Comparison of ENCODE assay signal across 25 cellular contexts in genomic region chr15:87702270-87702669, GRCh38.
A peak's percentile ranks its signal among the peaks of the same experiment; 100 is the strongest.
DNase-seq lines count a peak whose midpoint lies in the region; ATAC-seq, FAIRE-seq and TF ChIP-seq lines count a peak whose summit lies in the region.
"Had no signal": no experiment of that assay in that cellular context is flagged by ENCODE, and none has a peak within 500 bp of the region (broad histone marks: within the 10 kb centered on the region; RNA-seq: fewer than 3 reads in every experiment).

No MANE protein-coding gene starts in this region.

- H3K9ac ChIP-seq in K562 (ENCODE audit: insufficient read depth in 1 of 2, low read depth in 2 of 2, low read length in 2 of 2), result peak overlapping the region; percentile 43 to 66; a peak in 2 of 4 replicates
- H3K9ac ChIP-seq: BLaER1 treated with 17β-estradiol and CSF1 and Interleukin-3, amounts not matched to agents 10 nM and 100 nM had no signal

- no peaks in the 10 kb centered on the region for H3F3A ChIP-seq in GM23338 (replicated peaks; ENCODE audit: low read depth)

- H3K4me1 Mint-ChIP-seq in GM23338, result peaks cover 8% of the 10 kb centered on the region
- H3K4me1 Mint-ChIP-seq: B cell had no signal

- TF ChIP-seq CTCF in GM23338 (conservative IDR thresholded peaks at IDR 0.05; ENCODE audit: low read depth in 2 of 2) (no peak), K562 (IDR thresholded peaks at IDR 0.05 in 2 of 3, conservative IDR thresholded peaks at IDR 0.05 in 1 of 3; ENCODE audit: insufficient read depth in 2 of 3, low read depth in 1 of 3, low read length in 3 of 3) (no peak)

- no TSS peak for BruUV-seq in K562 (replicated peaks; lab: Mats Ljungman, UMichigan)

- ATAC-seq in GM23338, result no peak
- ATAC-seq in K562, result no peak
- no peak for ATAC-seq in HG02798 (IDR thresholded peaks at IDR 0.05; ENCODE audit: poor library complexity, unreplicated experiment)
- ATAC-seq: A549; CD8-positive, alpha-beta T cell had no signal

- 59% methylated on average over 4 of the region's 4 CpGs for WGBS in K562 (ENCODE audit: insufficient coverage, low coverage, missing lambda C conversion rate)

- CTCF ChIA-PET in K562 (lab: Yijun Ruan, JAX; ENCODE audit: low intra/inter-chr PET ratio), result no interaction called here

- H3K4me3 Mint-ChIP-seq in GM23338, result no peak overlapping the region
- H3K4me3 Mint-ChIP-seq: B cell; CD4-positive, alpha-beta T cell; CD8-positive, alpha-beta T cell had no signal

- H4K20me1 ChIP-seq in GM23338 (replicated peaks; ENCODE audit: insufficient read depth), result no peaks in the 10 kb centered on the region
- no peaks in the 10 kb centered on the region for H4K20me1 ChIP-seq in K562 (replicated peaks; ENCODE audit: control insufficient read depth, insufficient read depth, low read length)
- H4K20me1 ChIP-seq: BLaER1 treated with 17β-estradiol and CSF1 and Interleukin-3, amounts not matched to agents 10 nM and 100 nM had no signal

- H3K4me1 ChIP-seq in GM23338 (ENCODE audit: insufficient read depth), result no peaks in the 10 kb centered on the region; the same call in none of the 2 replicates
- H3K4me1 ChIP-seq in K562 (replicated peaks in 1 of 2; ENCODE audit: control insufficient read depth in 2 of 2, insufficient read depth in 2 of 2, low read length in 2 of 2), result peaks cover 3 to 12% of the 10 kb centered on the region in 2 experiments; a peak in 3 of 5 replicates
- H3K4me1 ChIP-seq: A549; BLaER1 treated with 17β-estradiol and CSF1 and Interleukin-3, amounts not matched to agents 10 nM and 100 nM; Caco-2 had no signal

- no peak for TF ChIP-seq EP300 in K562 (IDR thresholded peaks at IDR 0.05; ENCODE audit: low read length)

- H3K9me3 ChIP-seq in K562 (replicated peaks; ENCODE audit: control insufficient read depth, insufficient read depth, low read depth, low read length), result no peaks in the 10 kb centered on the region
- H3K9me3 ChIP-seq: A549, Caco-2 had no signal

- no peaks in the 10 kb centered on the region for H3K27me3 ChIP-seq in GM23338 (ENCODE audit: insufficient read depth)
- no peaks in the 10 kb centered on the region for H3K27me3 ChIP-seq in K562 (ENCODE audit: control insufficient read depth in 2 of 2, insufficient read depth in 2 of 2, low read length in 2 of 2)
- H3K27me3 ChIP-seq: BLaER1 treated with 17β-estradiol and CSF1 and Interleukin-3, amounts not matched to agents 10 nM and 100 nM had no signal

- H3K36me3 ChIP-seq in GM23338 (ENCODE audit: insufficient read depth) (no peaks in the 10 kb centered on the region), K562 (ENCODE audit: control insufficient read depth, insufficient read depth, low read length) (peaks cover 18% of the 10 kb centered on the region)
- H3K36me3 ChIP-seq: BLaER1 treated with 17β-estradiol and CSF1 and Interleukin-3, amounts not matched to agents 10 nM and 100 nM had no signal

- H3K9me2 ChIP-seq in GM23338 (ENCODE audit: insufficient read depth), result no peaks in the 10 kb centered on the region

- POLR2A ChIA-PET in K562 (lab: Yijun Ruan, JAX), result interaction anchor here (0.7 to 3.8 kb wide), 3 partner anchors 9 to 1425 kb away, joined by 3 to 17 read pairs (median 4); no protein-coding TSS in a partner anchor

- H3K27ac ChIP-seq in GM23338 (ENCODE audit: low read depth) (no peak overlapping the region), K562 (ENCODE audit: extremely low read depth, low read depth, low read length) (no peak overlapping the region)
- H3K27ac ChIP-seq: 22Rv1; A549; BLaER1 treated with 17β-estradiol and CSF1 and Interleukin-3, amounts not matched to agents 10 nM and 100 nM; C4-2B had no signal

- H3K79me2 ChIP-seq in GM23338 (replicated peaks; ENCODE audit: insufficient read depth), result no peaks in the 10 kb centered on the region
- H3K79me2 ChIP-seq in K562 (ENCODE audit: control insufficient read depth, insufficient read depth, low read length), result peaks cover 55% of the 10 kb centered on the region

- H3K4me3 ChIP-seq in GM23338, result no peak overlapping the region
- H3K4me3 ChIP-seq in K562, result peak overlapping the region; percentile 48
- H3K4me3 ChIP-seq: A549; BLaER1 treated with 17β-estradiol and CSF1 and Interleukin-3, amounts not matched to agents 10 nM and 100 nM had no signal

- H3K4me2 ChIP-seq in GM23338, result no peak overlapping the region
- H3K4me2 ChIP-seq in K562 (ENCODE audit: insufficient read depth, low read length), result peak overlapping the region; percentile 89
- H3K4me2 ChIP-seq: A549; BLaER1 treated with 17β-estradiol and CSF1 and Interleukin-3, amounts not matched to agents 10 nM and 100 nM had no signal

- intact Hi-C loops in K562 (cut with micrococcal nuclease), result no loop called here

- no peaks in the 10 kb centered on the region for H3K9me1 ChIP-seq in K562 (ENCODE audit: control insufficient read depth, insufficient read depth, low read length)

- FAIRE-seq in K562 (lab: Jason Lieb, UNC), result no peak
- FAIRE-seq: A549, D721Med, GM12891, GM19239 had no signal

- TF ChIP-seq RAD21 in K562 (CRISPR knock-in tag; conservative IDR thresholded peaks at IDR 0.05 in 1 of 2, IDR thresholded peaks at IDR 0.05 in 1 of 2), result no peak

- peaks cover 10% of the 10 kb centered on the region for H3K9me3 Mint-ChIP-seq in GM23338

- no peak for TF ChIP-seq POLR2A in K562 (conservative IDR thresholded peaks at IDR 0.05)

- DNase-seq in GM23338 (ENCODE audit: low spot score) (no peak), OCI-M1 (lab: John Stamatoyannopoulos, UW) (peak; percentile 19), K562 (ENCODE audit: extremely low read depth in 1 of 4, low spot score in 3 of 4) (no peak), DMS 273 (lab: John Stamatoyannopoulos, UW; ENCODE audit: unreplicated experiment) (no peak)
- DNase-seq: AML-193; Caco-2; Calu3; CD4-positive, alpha-beta T cell; CD8-positive, alpha-beta T cell; DMS 273 treated with DMSO at 0.1 percent for 48 hours; DMS153; DMS53; DMS79; DND-41; EL; GDM1 had no signal

- no peaks in the 10 kb centered on the region for H3K36me3 Mint-ChIP-seq in GM23338 (ENCODE audit: low read depth)
- H3K36me3 Mint-ChIP-seq: CD8-positive, alpha-beta T cell had no signal

- H2AFZ ChIP-seq in GM23338 (0 out of 2 replicates have a peak overlapping the region, but pooled peaks have one; percentile 47), K562 (ENCODE audit: low read depth, low read length) (no peak overlapping the region)

- in situ Hi-C loops in K562 (cut with MboI), result no loop called here

- H3K27ac Mint-ChIP-seq in GM23338, result no peak overlapping the region
- H3K27ac Mint-ChIP-seq: B cell; CD4-positive, alpha-beta T cell; CD8-positive, alpha-beta T cell had no signal

- H3K27me3 Mint-ChIP-seq in GM23338 (ENCODE audit: insufficient read depth, low read depth, poor library complexity), result peaks cover 2% of the 10 kb centered on the region
- H3K27me3 Mint-ChIP-seq: B cell had no signal

TF ChIP-seq in GM23338, 12 proteins besides CTCF, POLR2A, EP300 and RAD21:
- TF ChIP-seq EZH2 (IDR thresholded peaks at IDR 0.05; ENCODE audit: low read depth, unreplicated experiment), result no peak

TF ChIP-seq in K562, 482 proteins besides CTCF, POLR2A, EP300 and RAD21 (continues in another document):
- TF ChIP-seq NFIC (IDR thresholded peaks at IDR 0.05) (peak; percentile 26; the same call in 1 of the 2 replicates), PML (IDR thresholded peaks at IDR 0.05; ENCODE audit: low read length) (no peak), HMGN3 (IDR thresholded peaks at IDR 0.05; ENCODE audit: borderline replicate concordance, extremely low read depth, insufficient read length, low read depth, low read length) (no peak), NFATC3 (IDR thresholded peaks at IDR 0.05) (no peak), NRF1 (conservative IDR thresholded peaks at IDR 0.05 in 1 of 2, IDR thresholded peaks at IDR 0.05 in 1 of 2) (no peak), USF1 (CRISPR knock-in tag; IDR thresholded peaks at IDR 0.05) (no peak), MCM3 (IDR thresholded peaks at IDR 0.05) (no peak)
